8 cellular contexts compared by ENCODE assay signal in genomic region chr7:90210925-90211324, GRCh38. TPM values are rescaled to one million over a fixed set of nuclear protein-coding genes. Genes with fewer than 3 reads are reported as not detected.
DNase-seq lines count a peak whose midpoint lies in the region; ATAC-seq and TF ChIP-seq lines count a peak whose summit lies in the region.

No MANE protein-coding gene starts in this region.

- TF ChIP-seq POLR2A in HCT116 (IDR thresholded peaks at IDR 0.05; ENCODE audit: borderline replicate concordance, extremely low read depth, insufficient read depth, insufficient read length) = no peak

- H3K9me2 ChIP-seq in HCT116 (ENCODE audit: insufficient read depth) = no peaks in the 10 kb centered on the region

- CTCF ChIA-PET in HCT116 (lab: Charles Lee) = interaction anchor here (0.5 to 1.6 kb wide), 14 partner anchors 11 to 216 kb away, joined by 3 to 11 read pairs (median 5); partner anchors contain the start of gene STEAP1

- BruUV-seq in HCT116 (replicated peaks; lab: Mats Ljungman, UMichigan) = TSS peak; percentile 84

- H2AFZ ChIP-seq in HCT116 (ENCODE audit: low read depth, low read length, poor library complexity, severe bottlenecking) = peak overlapping the region; percentile 59
- H2AFZ ChIP-seq in smooth muscle cell (ENCODE audit: low read depth) = peak overlapping the region; percentile 97

- H3K4me2 ChIP-seq in HCT116 (ENCODE audit: low read length) = peak overlapping the region; percentile 97
- H3K4me2 ChIP-seq in smooth muscle cell = peak overlapping the region; percentile 97

- peaks cover 4% of the 10 kb centered on the region for H3F3A ChIP-seq in smooth muscle cell (ENCODE audit: low read depth)

- H3K79me2 ChIP-seq in HCT116 (ENCODE audit: insufficient read depth, low read length) = peaks cover 4% of the 10 kb centered on the region; the same call in 1 of the 2 replicates
- no peaks in the 10 kb centered on the region for H3K79me2 ChIP-seq in smooth muscle cell (ENCODE audit: low read depth)

- no peaks in the 10 kb centered on the region for H4K20me1 ChIP-seq in HCT116 (ENCODE audit: insufficient read depth)
- no peaks in the 10 kb centered on the region for H4K20me1 ChIP-seq in smooth muscle cell (ENCODE audit: low read depth)

- H3K36me3 ChIP-seq in HCT116 (ENCODE audit: control insufficient read depth in 1 of 2, insufficient read depth in 2 of 2, low read length in 2 of 2) = no peaks in the 10 kb centered on the region
- H3K36me3 ChIP-seq in smooth muscle cell (ENCODE audit: low read depth) = no peaks in the 10 kb centered on the region

- H3K27me3 ChIP-seq in HCT116 (ENCODE audit: insufficient read depth, low read length) (no peaks in the 10 kb centered on the region), smooth muscle cell (ENCODE audit: low read depth) (peaks cover 7% of the 10 kb centered on the region)

- intact Hi-C loops in HCT116 (cut with micrococcal nuclease) = loop anchor here (2.0 to 5.0 kb wide), 2 partner anchors 32 to 54 kb away; no protein-coding TSS in a partner anchor

- WGBS in smooth muscle cell (ENCODE audit: low lambda C conversion rate) = 9% methylated on average over 11 of the region's 11 CpGs

- no peaks in the 10 kb centered on the region for H3K9me3 Mint-ChIP-seq in activated naive CD8-positive, alpha-beta T cell (ENCODE audit: low read depth)

- RAD21 ChIA-PET in HCT116 (lab: Charles Lee; ENCODE audit: low non-redundant PET in 1 of 2, low total read pairs in 2 of 2, uncharacterized antibody in 2 of 2, unreplicated experiment in 2 of 2) = no interaction called here

- H3K4me3 Mint-ChIP-seq in activated naive CD8-positive, alpha-beta T cell = peak overlapping the region; percentile 36

- ATAC-seq in HCT116 (0 out of 2 replicates have a peak, but pooled peaks have one; percentile 0), GM18873 (IDR thresholded peaks at IDR 0.05; ENCODE audit: low FRiP score, unreplicated experiment) (no peak), HG02938 (IDR thresholded peaks at IDR 0.05; ENCODE audit: unreplicated experiment) (no peak)

- peaks cover 13% of the 10 kb centered on the region for H3K27me3 Mint-ChIP-seq in activated naive CD8-positive, alpha-beta T cell

- H3K27ac ChIP-seq in HCT116 (ENCODE audit: low read depth, low read length) (peak overlapping the region; percentile 88; the same call in 1 of the 2 replicates), smooth muscle cell (ENCODE audit: low read depth) (no peak overlapping the region)

- no peak for TF ChIP-seq RAD21 in HCT116 (IDR thresholded peaks at IDR 0.05; ENCODE audit: low read depth)

- H3K27ac Mint-ChIP-seq in activated naive CD8-positive, alpha-beta T cell = no peak overlapping the region

- H3K9ac ChIP-seq in HCT116 (ENCODE audit: low read length) (peak overlapping the region; percentile 80), smooth muscle cell (ENCODE audit: low read depth) (no peak overlapping the region)

- peaks cover 5% of the 10 kb centered on the region for H3K4me1 Mint-ChIP-seq in activated naive CD8-positive, alpha-beta T cell (ENCODE audit: low read depth)

- DNase-seq in HCT116 (ENCODE audit: low read depth, low spot score) = no peak
- DNase-seq in smooth muscle cell (lab: John Stamatoyannopoulos, UW; ENCODE audit: unreplicated experiment) = no peak
- DNase-seq in GM10266 (ENCODE audit: extremely low spot score) = no peak
- no peak for DNase-seq in NCI-H1092 (lab: John Stamatoyannopoulos, UW)

- no peaks in the 10 kb centered on the region for H3K9me3 ChIP-seq in HCT116 (ENCODE audit: control insufficient read depth in 1 of 2, insufficient read depth in 1 of 2, low read depth in 1 of 2, low read length in 2 of 2)
- no peaks in the 10 kb centered on the region for H3K9me3 ChIP-seq in smooth muscle cell (replicated peaks; ENCODE audit: low read depth)

- H3K4me1 ChIP-seq in HCT116 (ENCODE audit: control insufficient read depth in 1 of 2, insufficient read depth in 2 of 2, low read length in 2 of 2) (peaks cover 9 to 22% of the 10 kb centered on the region in 2 experiments), smooth muscle cell (ENCODE audit: low read depth) (peaks cover 5% of the 10 kb centered on the region)

- no peaks in the 10 kb centered on the region for H3K36me3 Mint-ChIP-seq in activated naive CD8-positive, alpha-beta T cell

- TF ChIP-seq CTCF in HCT116 (IDR thresholded peaks at IDR 0.05 in 2 of 3, conservative IDR thresholded peaks at IDR 0.05 in 1 of 3; ENCODE audit: borderline replicate concordance in 1 of 3, insufficient read depth in 1 of 3, low read depth in 2 of 3, low read length in 2 of 3) = no peak
- no peak for TF ChIP-seq CTCF in smooth muscle cell (IDR thresholded peaks at IDR 0.05; ENCODE audit: borderline replicate concordance, insufficient read depth, poor library complexity, severe bottlenecking)
- no peak for TF ChIP-seq CTCF in GM10266 (IDR thresholded peaks at IDR 0.05; ENCODE audit: control insufficient read depth, insufficient read depth, low read depth, missing control alignments)

- POLR2A ChIA-PET in HCT116 (lab: Charles Lee) = interaction anchor here (1.0 to 1.8 kb wide), 5 partner anchors 15 to 57 kb away, joined by 3 to 12 read pairs (median 5); partner anchors contain the start of gene STEAP1

- peak overlapping the region; percentile 69 to 85 for H3K4me3 ChIP-seq in HCT116 (replicated peaks in 1 of 2; ENCODE audit: low read depth in 1 of 2, low read length in 2 of 2)
- H3K4me3 ChIP-seq in iPS-11a (ENCODE audit: low read depth, low read length) = peak overlapping the region; percentile 75
- H3K4me3 ChIP-seq in smooth muscle cell = peak overlapping the region; percentile 75

TF ChIP-seq in HCT116, 20 proteins besides CTCF, POLR2A, EP300 and RAD21 (continues in another document):
- TF ChIP-seq EZH2 (IDR thresholded peaks at IDR 0.05) (no peak), REST (IDR thresholded peaks at IDR 0.05; ENCODE audit: low read depth) (no peak), POLR2AphosphoS5 (IDR thresholded peaks at IDR 0.05; ENCODE audit: low read depth, low read length) (no peak), MAX (IDR thresholded peaks at IDR 0.05) (no peak), SP1 (IDR thresholded peaks at IDR 0.05; ENCODE audit: low read depth) (no peak), CBX3 (IDR thresholded peaks at IDR 0.05; ENCODE audit: low read depth) (no peak), EGR1 (IDR thresholded peaks at IDR 0.05; ENCODE audit: low read depth) (no peak), ZNF274 (IDR thresholded peaks at IDR 0.05; ENCODE audit: low read depth, low read length) (no peak), YY1 (IDR thresholded peaks at IDR 0.05; ENCODE audit: extremely low read depth, insufficient replicate concordance, low read depth, low read length) (no peak), SIN3A (IDR thresholded peaks at IDR 0.05; ENCODE audit: low read depth) (no peak), ZBTB33 (IDR thresholded peaks at IDR 0.05; ENCODE audit: extremely low read depth, insufficient replicate concordance, low read length) (no peak), JUND (IDR thresholded peaks at IDR 0.05) (no peak)

RNA-seq across cellular contexts. Expression of gene STEAP2, which starts 0.6 kb away (rescaled TPM):
- total RNA-seq in HCT116 (2021; ENCODE audit: unreplicated experiment) (13.4 TPM), smooth muscle cell (0.58 and 1.0 TPM in 2 replicates)
- polyA plus RNA-seq in HCT116 (2012) = 2.7 and 4.9 TPM in 2 replicates
- polyA plus RNA-seq in smooth muscle cell = 0.28 TPM in 1 of 2 replicates, not detected in the other

RNA-seq across cellular contexts. Expression of gene CFAP69, which starts 34.0 kb away (rescaled TPM):
- total RNA-seq in HCT116 (2021; ENCODE audit: unreplicated experiment) (4.1 TPM), smooth muscle cell (2.6 and 8.7 TPM in 2 replicates)
- polyA plus RNA-seq in HCT116 (2012) = 1.5 and 1.6 TPM in 2 replicates
- 0.97 TPM in 1 of 2 replicates, not detected in the other for polyA plus RNA-seq in smooth muscle cell

RNA-seq across cellular contexts. Expression of gene STEAP1, which starts 56.7 kb away (rescaled TPM):
- total RNA-seq in HCT116 (2021; ENCODE audit: unreplicated experiment) = 18.8 TPM
- 8.4 and 15.2 TPM in 2 replicates for polyA plus RNA-seq in HCT116 (2012)
- total RNA-seq in smooth muscle cell = 2.1 and 6.9 TPM in 2 replicates
- 0.48 and 0.93 TPM in 2 replicates for polyA plus RNA-seq in smooth muscle cell
